Comparison of ENCODE assay signal across 24 cellular contexts in genomic region chr11:78570031-78570430, GRCh38. TPM values are rescaled to one million over a fixed set of nuclear protein-coding genes. Genes with fewer than 3 reads are reported as not detected.
A peak's percentile ranks its signal among the peaks of the same experiment; 100 is the strongest.
DNase-seq lines count a peak whose midpoint lies in the region; TF ChIP-seq lines count a peak whose summit lies in the region.
"Had no signal": no experiment of that assay in that cellular context is flagged by ENCODE, and none has a peak within 500 bp of the region (broad histone marks: within the 10 kb centered on the region; RNA-seq: fewer than 3 reads in every experiment).

No MANE protein-coding gene starts in this region.

- TF ChIP-seq CTCF in endothelial cell (IDR thresholded peaks at IDR 0.05; ENCODE audit: unreplicated experiment): no peak
- TF ChIP-seq CTCF in neural crest cell (conservative IDR thresholded peaks at IDR 0.05): no peak
- TF ChIP-seq CTCF in foreskin fibroblast (IDR thresholded peaks at IDR 0.05; ENCODE audit: low read depth, low read length): no peak

- H3K4me3 Mint-ChIP-seq in endothelial cell (ENCODE audit: unreplicated experiment) (peak overlapping the region; percentile 56), neural crest cell (peak overlapping the region; percentile 75)
- H3K4me3 Mint-ChIP-seq in activated naive CD4-positive, alpha-beta T cell treated with anti-CD3 and anti-CD28 coated beads for 36 hours: no peak overlapping the region
- H3K4me3 Mint-ChIP-seq: CD14-positive monocyte had no signal

- H3K4me3 ChIP-seq in foreskin fibroblast (ENCODE audit: low read depth in 1 of 2, low read length in 2 of 2): no peak overlapping the region
- H3K4me3 ChIP-seq: BLaER1, GM12878 had no signal

- H3K36me3 Mint-ChIP-seq in endothelial cell (ENCODE audit: low read depth, unreplicated experiment) (peaks cover 15% of the 10 kb centered on the region), neural crest cell (ENCODE audit: low read depth) (peaks cover 5% of the 10 kb centered on the region)
- H3K36me3 Mint-ChIP-seq in activated naive CD4-positive, alpha-beta T cell treated with anti-CD3 and anti-CD28 coated beads for 36 hours (ENCODE audit: low read depth): peaks cover 15% of the 10 kb centered on the region

- no peaks in the 10 kb centered on the region for H3K9me3 Mint-ChIP-seq in endothelial cell (ENCODE audit: unreplicated experiment)
- no peaks in the 10 kb centered on the region for H3K9me3 Mint-ChIP-seq in neural crest cell
- H3K9me3 Mint-ChIP-seq in activated naive CD4-positive, alpha-beta T cell treated with anti-CD3 and anti-CD28 coated beads for 36 hours: no peaks in the 10 kb centered on the region
- H3K9me3 Mint-ChIP-seq: CD14-positive monocyte; CD4-positive, alpha-beta memory T cell; CD4-positive, CD25-positive, alpha-beta regulatory T cell; CD8-positive, alpha-beta memory T cell had no signal

- H3K27ac Mint-ChIP-seq in endothelial cell (ENCODE audit: unreplicated experiment): no peak overlapping the region
- H3K27ac Mint-ChIP-seq in neural crest cell (ENCODE audit: unreplicated experiment): no peak overlapping the region
- no peak overlapping the region for H3K27ac Mint-ChIP-seq in activated naive CD4-positive, alpha-beta T cell treated with anti-CD3 and anti-CD28 coated beads for 36 hours
- H3K27ac Mint-ChIP-seq: CD14-positive monocyte had no signal

- DNase-seq in endothelial cell (ENCODE audit: low spot score) (no peak), kidney glomerular epithelial cell (lab: John Stamatoyannopoulos, UW) (peak; percentile 52), neural crest cell (ENCODE audit: low read depth, low spot score) (no peak), foreskin fibroblast (no peak), NCI-H524 treated with DMSO at 0.1 percent for 48 hours (lab: John Stamatoyannopoulos, UW) (no peak)
- DNase-seq in activated naive CD4-positive, alpha-beta T cell treated with anti-CD3 and anti-CD28 coated beads for 36 hours: no peak
- DNase-seq: 8988T; ACHN; BE2C; C1 segment of cervical spinal cord; CD4-positive, alpha-beta memory T cell; CD4-positive, CD25-positive, alpha-beta regulatory T cell; CD8-positive, alpha-beta memory T cell; COR-L47; DMS 273 treated with DMSO at 0.1 percent for 48 hours; DMS153; DMS53; DMS79; DND-41; EL; GDM1 had no signal

- CTCF ChIA-PET in activated naive CD4-positive, alpha-beta T cell treated with anti-CD3 and anti-CD28 coated beads for 36 hours (lab: Charles Lee): no interaction called here

- intact Hi-C loops in activated naive CD4-positive, alpha-beta T cell treated with anti-CD3 and anti-CD28 coated beads for 36 hours (cut with micrococcal nuclease): no loop called here

- H3K27me3 Mint-ChIP-seq in endothelial cell (ENCODE audit: unreplicated experiment) (no peaks in the 10 kb centered on the region), neural crest cell (ENCODE audit: low read depth) (no peaks in the 10 kb centered on the region)
- no peaks in the 10 kb centered on the region for H3K27me3 Mint-ChIP-seq in activated naive CD4-positive, alpha-beta T cell treated with anti-CD3 and anti-CD28 coated beads for 36 hours (ENCODE audit: low read depth)
- H3K27me3 Mint-ChIP-seq: CD4-positive, alpha-beta memory T cell; CD4-positive, CD25-positive, alpha-beta regulatory T cell had no signal

- H3K4me1 Mint-ChIP-seq in endothelial cell (ENCODE audit: unreplicated experiment) (peaks cover 13% of the 10 kb centered on the region), neural crest cell (peaks cover 29% of the 10 kb centered on the region)
- H3K4me1 Mint-ChIP-seq in activated naive CD4-positive, alpha-beta T cell treated with anti-CD3 and anti-CD28 coated beads for 36 hours (ENCODE audit: low read depth): peaks cover 19% of the 10 kb centered on the region

RNA-seq across cellular contexts. Expression of gene NARS2, which starts 4.6 kb away (rescaled TPM):
- 16.2 TPM for total RNA-seq in endothelial cell (ENCODE audit: unreplicated experiment)
- 28.2 and 30.8 TPM in 2 replicates for total RNA-seq in neural crest cell
- 10 to 100 TPM; 27.7 to 28.3 TPM for total RNA-seq in activated naive CD4-positive, alpha-beta T cell treated with anti-CD3 and anti-CD28 coated beads for 36 hours
